In genomic region chr11:1516273-1517067, GRCh38 we compare ENCODE assay signal across 7 cellular contexts. TPM values are rescaled to one million over a fixed set of nuclear protein-coding genes. Genes with fewer than 3 reads are reported as not detected.
DNase-seq lines count a peak whose midpoint lies in the region; ATAC-seq and TF ChIP-seq lines count a peak whose summit lies in the region.

No MANE protein-coding gene starts in this region.

- CTCF ChIA-PET in activated CD8-positive, alpha-beta memory T cell treated with anti-CD3 and anti-CD28 coated beads, Interleukin-2, amount 10 ng/mL, durations not matched to agents 7 days and 5 days (lab: Charles Lee) = interaction anchor here (1.4 to 2.2 kb wide), 3 partner anchors 58 to 253 kb away, joined by 3 to 13 read pairs (median 6); no protein-coding TSS in a partner anchor

- peak overlapping the region in 2 of 3 donors; percentile 65 to 93 for H3K27ac Mint-ChIP-seq in CD4-positive, CD25-positive, alpha-beta regulatory T cell
- H3K27ac Mint-ChIP-seq in naive B cell = peak overlapping the region in 4 of 6 donors; percentile 9 to 78 (median 56)
- no peak overlapping the region for H3K27ac Mint-ChIP-seq in activated CD8-positive, alpha-beta memory T cell treated with anti-CD3 and anti-CD28 coated beads, Interleukin-2, amount 10 ng/mL, durations not matched to agents 7 days and 5 days

- H3K4me3 ChIP-seq in CD4-positive, CD25-positive, alpha-beta regulatory T cell (ENCODE audit: low read depth, low read length) = no peak overlapping the region
- H3K4me3 ChIP-seq in HFF-Myc (replicated peaks; ENCODE audit: low read depth, low read length) (no peak overlapping the region), astrocyte of the spinal cord (ENCODE audit: low read depth, low read length) (no peak overlapping the region)

- no peaks in the 10 kb centered on the region for H3K9me3 ChIP-seq in CD4-positive, CD25-positive, alpha-beta regulatory T cell (ENCODE audit: control insufficient read depth in 2 of 2, low read length in 2 of 2)

- H3K4me3 Mint-ChIP-seq in CD4-positive, CD25-positive, alpha-beta regulatory T cell = peak overlapping the region in 3 of 4 donors; percentile 46 to 63 (median 56)
- H3K4me3 Mint-ChIP-seq in naive B cell = peak overlapping the region in 1 of 8 donors; percentile 47
- H3K4me3 Mint-ChIP-seq in activated CD8-positive, alpha-beta memory T cell treated with anti-CD3 and anti-CD28 coated beads, Interleukin-2, amount 10 ng/mL, durations not matched to agents 7 days and 5 days = no peak overlapping the region

- no peaks in the 10 kb centered on the region for H3K27me3 ChIP-seq in CD4-positive, CD25-positive, alpha-beta regulatory T cell (ENCODE audit: control insufficient read depth, insufficient read depth, low read length)

- no peak overlapping the region for H3K27ac ChIP-seq in CD4-positive, CD25-positive, alpha-beta regulatory T cell (ENCODE audit: insufficient read depth, low read length, poor library complexity, severe bottlenecking)

- no peak for ATAC-seq in CD4-positive, CD25-positive, alpha-beta regulatory T cell (ENCODE audit: low read depth in 2 of 2)
- ATAC-seq in naive B cell (ENCODE audit: low read depth in 2 of 2) (no peak), GM19395 (IDR thresholded peaks at IDR 0.05; ENCODE audit: unreplicated experiment) (no peak)
- no peak for ATAC-seq in activated CD8-positive, alpha-beta memory T cell treated with anti-CD3 and anti-CD28 coated beads, Interleukin-2, amount 10 ng/mL, durations not matched to agents 7 days and 5 days

- H3K4me1 ChIP-seq in CD4-positive, CD25-positive, alpha-beta regulatory T cell (ENCODE audit: control insufficient read depth, insufficient read depth, low read length, poor library complexity, severe bottlenecking) = peaks cover 38% of the 10 kb centered on the region

- peaks cover 0 to 88% (median 40%) of the 10 kb centered on the region in 4 donors for H3K4me1 Mint-ChIP-seq in CD4-positive, CD25-positive, alpha-beta regulatory T cell
- H3K4me1 Mint-ChIP-seq in naive B cell = peaks cover 55 to 73% (median 63%) of the 10 kb centered on the region in 3 donors
- H3K4me1 Mint-ChIP-seq in activated CD8-positive, alpha-beta memory T cell treated with anti-CD3 and anti-CD28 coated beads, Interleukin-2, amount 10 ng/mL, durations not matched to agents 7 days and 5 days = peaks cover 8% of the 10 kb centered on the region

- peak; percentile 4 for TF ChIP-seq CTCF in HFF-Myc (IDR thresholded peaks at IDR 0.05; ENCODE audit: low read depth, low read length, missing control alignments)
- no peak for TF ChIP-seq CTCF in astrocyte of the spinal cord (IDR thresholded peaks at IDR 0.05; ENCODE audit: low read depth, low read length)

- in situ Hi-C loops in astrocyte of the spinal cord (cut with HindIII; ENCODE audit: low sequenced_read_pairs) = no loop called here

- peaks cover 11% of the 10 kb centered on the region for H3K36me3 ChIP-seq in CD4-positive, CD25-positive, alpha-beta regulatory T cell (ENCODE audit: control insufficient read depth, insufficient read depth, low read length)

- DNase-seq in CD4-positive, CD25-positive, alpha-beta regulatory T cell = no peak
- DNase-seq in HFF-Myc (ENCODE audit: extremely low read depth, low read depth) = peak; percentile 10
- peak; percentile 42 for DNase-seq in astrocyte of the spinal cord (ENCODE audit: low read depth, low spot score)
- DNase-seq in naive B cell = no peak
- DNase-seq in activated CD8-positive, alpha-beta memory T cell treated with anti-CD3 and anti-CD28 coated beads, Interleukin-2, amount 10 ng/mL, durations not matched to agents 7 days and 5 days = no peak
- no peak for DNase-seq in SKM-1 (lab: John Stamatoyannopoulos, UW; ENCODE audit: unreplicated experiment)

- H3K27me3 Mint-ChIP-seq in CD4-positive, CD25-positive, alpha-beta regulatory T cell = no peaks in the 10 kb centered on the region
- H3K27me3 Mint-ChIP-seq in naive B cell = no peaks in the 10 kb centered on the region
- no peaks in the 10 kb centered on the region for H3K27me3 Mint-ChIP-seq in activated CD8-positive, alpha-beta memory T cell treated with anti-CD3 and anti-CD28 coated beads, Interleukin-2, amount 10 ng/mL, durations not matched to agents 7 days and 5 days

- H3K36me3 Mint-ChIP-seq in CD4-positive, CD25-positive, alpha-beta regulatory T cell = peaks cover 10% of the 10 kb centered on the region
- no peaks in the 10 kb centered on the region for H3K36me3 Mint-ChIP-seq in naive B cell
- peaks cover 1% of the 10 kb centered on the region for H3K36me3 Mint-ChIP-seq in activated CD8-positive, alpha-beta memory T cell treated with anti-CD3 and anti-CD28 coated beads, Interleukin-2, amount 10 ng/mL, durations not matched to agents 7 days and 5 days

- no peaks in the 10 kb centered on the region for H3K9me3 Mint-ChIP-seq in CD4-positive, CD25-positive, alpha-beta regulatory T cell
- no peaks in the 10 kb centered on the region for H3K9me3 Mint-ChIP-seq in naive B cell
- H3K9me3 Mint-ChIP-seq in activated CD8-positive, alpha-beta memory T cell treated with anti-CD3 and anti-CD28 coated beads, Interleukin-2, amount 10 ng/mL, durations not matched to agents 7 days and 5 days (ENCODE audit: low read depth) = no peaks in the 10 kb centered on the region

RNA-seq across cellular contexts. Expression of gene MOB2, which starts 29.9 kb away (rescaled TPM):
- total RNA-seq in CD4-positive, CD25-positive, alpha-beta regulatory T cell = 87.8 TPM
- 10 to 100 TPM; 55.7 to 70.1 (median 66.8) TPM for polyA plus RNA-seq in CD4-positive, CD25-positive, alpha-beta regulatory T cell
- 10 to 100 TPM; 29.7 to 50.8 (median 33.2) TPM for polyA plus RNA-seq in naive B cell (ENCODE audit: low read depth in 6 of 6)
- total RNA-seq in activated CD8-positive, alpha-beta memory T cell treated with anti-CD3 and anti-CD28 coated beads, Interleukin-2, amount 10 ng/mL, durations not matched to agents 7 days and 5 days = 10 to 100 TPM; 34.1 to 34.7 TPM

RNA-seq across cellular contexts. Expression of gene DUSP8, which starts 55.6 kb away (rescaled TPM):
- 71.7 TPM for total RNA-seq in CD4-positive, CD25-positive, alpha-beta regulatory T cell
- under 1 TPM; 0.05 to 0.19 (median 0.07) TPM for polyA plus RNA-seq in CD4-positive, CD25-positive, alpha-beta regulatory T cell
- polyA plus RNA-seq in naive B cell (ENCODE audit: low read depth in 6 of 6) = under 1 TPM in 3 of 6 donors, not detected in 3; 0.05 to 0.09 (median 0.07) TPM
- 1 to 10 TPM in 1 of 2 experiments, under 1 TPM in 1; 0.50 to 1.1 TPM for total RNA-seq in activated CD8-positive, alpha-beta memory T cell treated with anti-CD3 and anti-CD28 coated beads, Interleukin-2, amount 10 ng/mL, durations not matched to agents 7 days and 5 days

Comparison
In these comparisons a context has a peak if more than half of its experiments do, and no peak if none do; other contexts are left out.
1. DNase-seq: peak in HFF-Myc (single experiment) and astrocyte of the spinal cord (single experiment); none in CD4-positive, CD25-positive, alpha-beta regulatory T cell (0 of 3), naive B cell (single experiment), activated CD8-positive, alpha-beta memory T cell treated with anti-CD3 and anti-CD28 coated beads, Interleukin-2, amount 10 ng/mL, durations not matched to agents 7 days and 5 days (single experiment) and SKM-1 (single experiment).
2. RNA of gene DUSP8, which starts 55.6 kb away (total RNA-seq): 71.7 TPM in CD4-positive, CD25-positive, alpha-beta regulatory T cell (single experiment); 0.50 to 1.1 TPM in activated CD8-positive, alpha-beta memory T cell treated with anti-CD3 and anti-CD28 coated beads, Interleukin-2, amount 10 ng/mL, durations not matched to agents 7 days and 5 days; every median in the first group is over 10 times any median in the second.